In the genomic region with DNA sequence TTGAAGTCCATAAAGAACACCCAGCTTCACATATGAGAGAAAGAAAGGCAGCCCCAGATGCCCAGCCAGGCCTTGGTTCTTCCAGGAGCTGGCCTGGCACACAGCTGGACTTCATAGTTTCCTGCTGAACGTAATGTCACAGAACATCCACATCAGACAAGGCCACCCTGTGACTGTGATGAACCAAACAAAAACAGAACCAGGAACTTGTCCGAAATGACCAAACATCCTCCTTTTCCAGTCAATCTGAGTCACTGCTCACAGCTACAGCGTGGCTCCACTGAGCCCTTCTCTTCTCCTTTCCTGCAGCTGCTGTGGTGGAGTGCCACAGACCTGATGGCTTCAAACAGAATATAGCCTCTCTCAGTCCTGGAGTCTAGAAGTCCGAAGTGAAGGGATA, we compare ENCODE assay signal across 13 cellular contexts. TPM values are rescaled to one million over a fixed set of nuclear protein-coding genes. Genes with fewer than 3 reads are reported as not detected.
A peak's percentile ranks its signal among the peaks of the same experiment; 100 is the strongest.
DNase-seq lines count a peak whose midpoint lies in the region; ATAC-seq and TF ChIP-seq lines count a peak whose summit lies in the region.
"Had no signal": no experiment of that assay in that cellular context is flagged by ENCODE, and none has a peak within 500 bp of the region (broad histone marks: within the 10 kb centered on the region; RNA-seq: fewer than 3 reads in every experiment).

No MANE protein-coding gene starts in this region.

- no peaks in the 10 kb centered on the region for H3K27me3 ChIP-seq in ACC112 (ENCODE audit: insufficient read depth, low read length)

- no peaks in the 10 kb centered on the region for H3K9me3 ChIP-seq in mucosa of descending colon

- no peak for TF ChIP-seq POLR2A in NB4 (IDR thresholded peaks at IDR 0.05; ENCODE audit: extremely low read depth, insufficient read length)

- H3K4me1 ChIP-seq in ACC112 (ENCODE audit: control insufficient read depth, insufficient read depth, low read length, unreplicated experiment) (peaks cover 3% of the 10 kb centered on the region), mucosa of descending colon (ENCODE audit: low read depth) (no peaks in the 10 kb centered on the region)

- H3K36me3 ChIP-seq in ACC112 (ENCODE audit: insufficient read depth, low read length), result no peaks in the 10 kb centered on the region
- no peaks in the 10 kb centered on the region for H3K36me3 ChIP-seq in mucosa of descending colon (ENCODE audit: low read depth)

- no peaks in the 10 kb centered on the region for H3K79me2 ChIP-seq in ACC112 (ENCODE audit: control insufficient read depth, insufficient read depth, low read length, unreplicated experiment)

- peak overlapping the region; percentile 68 for H2AFZ ChIP-seq in ACC112 (ENCODE audit: low read length, unreplicated experiment)

- DNase-seq in NB4 (ENCODE audit: low read depth) (peak; percentile 26), epithelial cell of esophagus (ENCODE audit: low read depth) (peak; percentile 10), mucosa of descending colon (peak in 1 of 3 donors; percentile 13), coronary artery (ENCODE audit: low spot score) (no peak), DMS114 treated with DMSO at 0.1 percent for 48 hours (lab: John Stamatoyannopoulos, UW; ENCODE audit: unreplicated experiment) (no peak)
- DNase-seq: activated CD8-positive, alpha-beta memory T cell treated with anti-CD3 and anti-CD28 coated beads, Interleukin-2, amount 50 U/mL, for 48 hours; naive B cell; NCI-H526; stimulated activated CD4-positive, alpha-beta T cell treated with anti-CD3 and anti-CD28 coated beads, Interleukin-2, amount 100 ng/mL, for 24 hours had no signal

- H3K27ac ChIP-seq in ACC112 (ENCODE audit: low read depth, low read length) (no peak overlapping the region), coronary artery (no peak overlapping the region)
- H3K27ac ChIP-seq: KMS-11 had no signal

- peak; percentile 34 for ATAC-seq in mucosa of descending colon
- ATAC-seq in GM21423 (IDR thresholded peaks at IDR 0.05; ENCODE audit: unreplicated experiment), result no peak
- ATAC-seq in HG03565 (IDR thresholded peaks at IDR 0.05; ENCODE audit: unreplicated experiment), result no peak

- intact Hi-C loops in mucosa of descending colon (cut with DNase I, micrococcal nuclease), result no loop called here

- H3K4me3 ChIP-seq in ACC112 (ENCODE audit: low read depth, low read length), result no peak overlapping the region
- no peak overlapping the region for H3K4me3 ChIP-seq in NB4 (ENCODE audit: low read depth, low read length)
- H3K4me3 ChIP-seq in epithelial cell of esophagus (ENCODE audit: low read length), result no peak overlapping the region
- H3K4me3 ChIP-seq in mucosa of descending colon, result no peak overlapping the region
- H3K4me3 ChIP-seq in coronary artery, result no peak overlapping the region

- TF ChIP-seq CTCF in NB4 (IDR thresholded peaks at IDR 0.05; ENCODE audit: low read depth, low read length) (no peak), epithelial cell of esophagus (IDR thresholded peaks at IDR 0.05; ENCODE audit: insufficient read depth, low read depth, low read length, missing control alignments) (no peak), mucosa of descending colon (IDR thresholded peaks at IDR 0.05) (no peak), coronary artery (IDR thresholded peaks at IDR 0.05) (no peak)

RNA-seq across cellular contexts. Expression of a gene that starts 45.4 kb away (rescaled TPM):
- 10 to 100 TPM in 2 of 3 donors, 1 to 10 TPM in 1; 9.1 to 14.5 (median 10.1) TPM for total RNA-seq in mucosa of descending colon

Comparison
In these comparisons a context has a peak if more than half of its experiments do, and no peak if none do; other contexts are left out.
1. DNase-seq: peak in NB4 (single experiment) and epithelial cell of esophagus (single experiment); none in coronary artery (single experiment) and DMS114 treated with DMSO at 0.1 percent for 48 hours (single experiment).